In genomic region chr7:98280791-98281756, GRCh38 we compare ENCODE assay signal across 1 cellular context.
A peak's percentile ranks its signal among the peaks of the same experiment; 100 is the strongest.
TF ChIP-seq lines count a peak whose summit lies in the region.

Gene BRI3, plus strand, starts transcription at chr7:98281686. Its CDS starts 110 bp downstream, at chr7:98281796.

TF ChIP-seq in Ishikawa, 13 proteins besides CTCF, POLR2A, EP300 and RAD21 (continued from another document):
- TF ChIP-seq, protein P1, sequence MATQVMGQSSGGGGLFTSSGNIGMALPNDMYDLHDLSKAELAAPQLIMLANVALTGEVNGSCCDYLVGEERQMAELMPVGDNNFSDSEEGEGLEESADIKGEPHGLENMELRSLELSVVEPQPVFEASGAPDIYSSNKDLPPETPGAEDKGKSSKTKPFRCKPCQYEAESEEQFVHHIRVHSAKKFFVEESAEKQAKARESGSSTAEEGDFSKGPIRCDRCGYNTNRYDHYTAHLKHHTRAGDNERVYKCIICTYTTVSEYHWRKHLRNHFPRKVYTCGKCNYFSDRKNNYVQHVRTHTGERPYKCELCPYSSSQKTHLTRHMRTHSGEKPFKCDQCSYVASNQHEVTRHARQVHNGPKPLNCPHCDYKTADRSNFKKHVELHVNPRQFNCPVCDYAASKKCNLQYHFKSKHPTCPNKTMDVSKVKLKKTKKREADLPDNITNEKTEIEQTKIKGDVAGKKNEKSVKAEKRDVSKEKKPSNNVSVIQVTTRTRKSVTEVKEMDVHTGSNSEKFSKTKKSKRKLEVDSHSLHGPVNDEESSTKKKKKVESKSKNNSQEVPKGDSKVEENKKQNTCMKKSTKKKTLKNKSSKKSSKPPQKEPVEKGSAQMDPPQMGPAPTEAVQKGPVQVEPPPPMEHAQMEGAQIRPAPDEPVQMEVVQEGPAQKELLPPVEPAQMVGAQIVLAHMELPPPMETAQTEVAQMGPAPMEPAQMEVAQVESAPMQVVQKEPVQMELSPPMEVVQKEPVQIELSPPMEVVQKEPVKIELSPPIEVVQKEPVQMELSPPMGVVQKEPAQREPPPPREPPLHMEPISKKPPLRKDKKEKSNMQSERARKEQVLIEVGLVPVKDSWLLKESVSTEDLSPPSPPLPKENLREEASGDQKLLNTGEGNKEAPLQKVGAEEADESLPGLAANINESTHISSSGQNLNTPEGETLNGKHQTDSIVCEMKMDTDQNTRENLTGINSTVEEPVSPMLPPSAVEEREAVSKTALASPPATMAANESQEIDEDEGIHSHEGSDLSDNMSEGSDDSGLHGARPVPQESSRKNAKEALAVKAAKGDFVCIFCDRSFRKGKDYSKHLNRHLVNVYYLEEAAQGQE (IDR thresholded peaks at IDR 0.05; ENCODE audit: low read depth), result no peak
- TF ChIP-seq ZBTB7A (IDR thresholded peaks at IDR 0.05; ENCODE audit: low read depth) (peak; percentile 3; the same call in 1 of the 2 replicates), TAF1 (IDR thresholded peaks at IDR 0.05; ENCODE audit: low read depth) (peak; percentile 55; the same call in 1 of the 2 replicates), TEAD4 (IDR thresholded peaks at IDR 0.05) (peak; percentile 36; the same call in 1 of the 2 replicates), CEBPB (IDR thresholded peaks at IDR 0.05) (no peak)
